Comparison of ENCODE assay signal across 1 cellular context in genomic region chr10:13414855-13415254, GRCh38.
TF ChIP-seq lines count a peak whose summit lies in the region.

No MANE protein-coding gene starts in this region.

TF ChIP-seq in HepG2, 621 proteins besides CTCF, POLR2A, EP300 and RAD21 (continued from another document and continues in another):
- TF ChIP-seq MAZ (IDR thresholded peaks at IDR 0.05; ENCODE audit: borderline replicate concordance, low read depth, low read length) (no peak), MAZ (CRISPR knock-in tag; IDR thresholded peaks at IDR 0.05; ENCODE audit: low read depth) (no peak), SETDB1 (CRISPR knock-in tag; IDR thresholded peaks at IDR 0.05; ENCODE audit: borderline replicate concordance) (no peak), TFE3 (CRISPR knock-in tag; IDR thresholded peaks at IDR 0.05) (no peak), ETV6 (CRISPR knock-in tag; conservative IDR thresholded peaks at IDR 0.05) (no peak; the same call in 1 of the 2 replicates), ZNF660 (CRISPR knock-in tag; IDR thresholded peaks at IDR 0.05; ENCODE audit: borderline replicate concordance, low read depth) (no peak), SKI (IDR thresholded peaks at IDR 0.05; ENCODE audit: partially characterized antibody) (no peak), ZNF790 (CRISPR knock-in tag; IDR thresholded peaks at IDR 0.05; ENCODE audit: borderline replicate concordance) (no peak), CREM (IDR thresholded peaks at IDR 0.05) (peak; percentile 35; the same call in 1 of the 2 replicates), CREM (CRISPR knock-in tag; IDR thresholded peaks at IDR 0.05) (no peak), ZNF260 (CRISPR knock-in tag; IDR thresholded peaks at IDR 0.05; ENCODE audit: borderline replicate concordance, low read depth) (no peak), IRF2 (CRISPR knock-in tag; IDR thresholded peaks at IDR 0.05) (no peak; the same call in 1 of the 2 replicates), ZNF317 (CRISPR knock-in tag; IDR thresholded peaks at IDR 0.05) (no peak), NCOA5 (CRISPR knock-in tag; IDR thresholded peaks at IDR 0.05) (no peak), ZBTB21 (CRISPR knock-in tag; IDR thresholded peaks at IDR 0.05) (no peak), PRMT3 (CRISPR knock-in tag; IDR thresholded peaks at IDR 0.05; ENCODE audit: borderline replicate concordance, low read depth) (no peak), ZNF564 (CRISPR knock-in tag; IDR thresholded peaks at IDR 0.05) (no peak), ZNF292 (CRISPR knock-in tag; IDR thresholded peaks at IDR 0.05; ENCODE audit: borderline replicate concordance, low read depth) (no peak), ZNF615 (CRISPR knock-in tag; IDR thresholded peaks at IDR 0.05; ENCODE audit: borderline replicate concordance) (no peak), ZNF468 (CRISPR knock-in tag; IDR thresholded peaks at IDR 0.05) (no peak), ARID2 (CRISPR knock-in tag; IDR thresholded peaks at IDR 0.05; ENCODE audit: borderline replicate concordance) (no peak), ZNF784 (CRISPR knock-in tag; IDR thresholded peaks at IDR 0.05; ENCODE audit: borderline replicate concordance) (no peak), CENPT (CRISPR knock-in tag; IDR thresholded peaks at IDR 0.05; ENCODE audit: low read depth) (no peak), ZBTB26 (CRISPR knock-in tag; IDR thresholded peaks at IDR 0.05; ENCODE audit: borderline replicate concordance) (no peak), ZBTB34 (CRISPR knock-in tag; IDR thresholded peaks at IDR 0.05) (no peak), ATF7-NPFF (CRISPR knock-in tag; IDR thresholded peaks at IDR 0.05; ENCODE audit: low read depth) (no peak), ZNF775 (CRISPR knock-in tag; IDR thresholded peaks at IDR 0.05; ENCODE audit: borderline replicate concordance) (no peak), FOXA1 (IDR thresholded peaks at IDR 0.05) (no peak), FOXA1 (CRISPR knock-in tag; IDR thresholded peaks at IDR 0.05) (no peak; the same call in 1 of the 2 replicates), ZSCAN12 (CRISPR knock-in tag; IDR thresholded peaks at IDR 0.05) (no peak), NFRKB (IDR thresholded peaks at IDR 0.05) (no peak), ARNT (IDR thresholded peaks at IDR 0.05) (no peak), SYNCRIP (IDR thresholded peaks at IDR 0.05; ENCODE audit: insufficient read depth, low read depth, low read length) (no peak), TCF7L2 (IDR thresholded peaks at IDR 0.05; ENCODE audit: low read depth, low read length) (no peak), GTF2F1 (IDR thresholded peaks at IDR 0.05; ENCODE audit: low read length) (no peak), SNRNP70 (IDR thresholded peaks at IDR 0.05; ENCODE audit: low read depth, low read length) (no peak), ZNF781 (CRISPR knock-in tag; IDR thresholded peaks at IDR 0.05; ENCODE audit: borderline replicate concordance, not compliant biosample characterization) (no peak), GABPB1 (CRISPR knock-in tag; IDR thresholded peaks at IDR 0.05) (peak; percentile 31; the same call in 1 of the 2 replicates), ZBED4 (CRISPR knock-in tag; IDR thresholded peaks at IDR 0.05; ENCODE audit: borderline replicate concordance) (no peak), HES4 (CRISPR knock-in tag; IDR thresholded peaks at IDR 0.05; ENCODE audit: borderline replicate concordance) (no peak), ZNF547 (CRISPR knock-in tag; IDR thresholded peaks at IDR 0.05) (no peak), CBFB (CRISPR knock-in tag; IDR thresholded peaks at IDR 0.05) (no peak), RXRA (CRISPR knock-in tag; IDR thresholded peaks at IDR 0.05) (no peak; the same call in 1 of the 2 replicates), ZNF678 (CRISPR knock-in tag; IDR thresholded peaks at IDR 0.05) (no peak), SMYD3 (CRISPR knock-in tag; IDR thresholded peaks at IDR 0.05) (no peak), MYNN (CRISPR knock-in tag; IDR thresholded peaks at IDR 0.05; ENCODE audit: low read depth) (no peak), ZUFSP (CRISPR knock-in tag; IDR thresholded peaks at IDR 0.05; ENCODE audit: borderline replicate concordance) (no peak), ZBTB8A (CRISPR knock-in tag; IDR thresholded peaks at IDR 0.05; ENCODE audit: borderline replicate concordance, low read depth) (no peak)
- TF ChIP-seq, protein P1, sequence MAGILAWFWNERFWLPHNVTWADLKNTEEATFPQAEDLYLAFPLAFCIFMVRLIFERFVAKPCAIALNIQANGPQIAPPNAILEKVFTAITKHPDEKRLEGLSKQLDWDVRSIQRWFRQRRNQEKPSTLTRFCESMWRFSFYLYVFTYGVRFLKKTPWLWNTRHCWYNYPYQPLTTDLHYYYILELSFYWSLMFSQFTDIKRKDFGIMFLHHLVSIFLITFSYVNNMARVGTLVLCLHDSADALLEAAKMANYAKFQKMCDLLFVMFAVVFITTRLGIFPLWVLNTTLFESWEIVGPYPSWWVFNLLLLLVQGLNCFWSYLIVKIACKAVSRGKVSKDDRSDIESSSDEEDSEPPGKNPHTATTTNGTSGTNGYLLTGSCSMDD (CRISPR knock-in tag; IDR thresholded peaks at IDR 0.05) = no peak
- TF ChIP-seq, protein P2, sequence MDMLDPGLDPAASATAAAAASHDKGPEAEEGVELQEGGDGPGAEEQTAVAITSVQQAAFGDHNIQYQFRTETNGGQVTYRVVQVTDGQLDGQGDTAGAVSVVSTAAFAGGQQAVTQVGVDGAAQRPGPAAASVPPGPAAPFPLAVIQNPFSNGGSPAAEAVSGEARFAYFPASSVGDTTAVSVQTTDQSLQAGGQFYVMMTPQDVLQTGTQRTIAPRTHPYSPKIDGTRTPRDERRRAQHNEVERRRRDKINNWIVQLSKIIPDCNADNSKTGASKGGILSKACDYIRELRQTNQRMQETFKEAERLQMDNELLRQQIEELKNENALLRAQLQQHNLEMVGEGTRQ (IDR thresholded peaks at IDR 0.05; ENCODE audit: low read depth, low read length) = no peak
- TF ChIP-seq, protein P2 (CRISPR knock-in tag; IDR thresholded peaks at IDR 0.05; ENCODE audit: borderline replicate concordance) = no peak
- TF ChIP-seq, protein P3, sequence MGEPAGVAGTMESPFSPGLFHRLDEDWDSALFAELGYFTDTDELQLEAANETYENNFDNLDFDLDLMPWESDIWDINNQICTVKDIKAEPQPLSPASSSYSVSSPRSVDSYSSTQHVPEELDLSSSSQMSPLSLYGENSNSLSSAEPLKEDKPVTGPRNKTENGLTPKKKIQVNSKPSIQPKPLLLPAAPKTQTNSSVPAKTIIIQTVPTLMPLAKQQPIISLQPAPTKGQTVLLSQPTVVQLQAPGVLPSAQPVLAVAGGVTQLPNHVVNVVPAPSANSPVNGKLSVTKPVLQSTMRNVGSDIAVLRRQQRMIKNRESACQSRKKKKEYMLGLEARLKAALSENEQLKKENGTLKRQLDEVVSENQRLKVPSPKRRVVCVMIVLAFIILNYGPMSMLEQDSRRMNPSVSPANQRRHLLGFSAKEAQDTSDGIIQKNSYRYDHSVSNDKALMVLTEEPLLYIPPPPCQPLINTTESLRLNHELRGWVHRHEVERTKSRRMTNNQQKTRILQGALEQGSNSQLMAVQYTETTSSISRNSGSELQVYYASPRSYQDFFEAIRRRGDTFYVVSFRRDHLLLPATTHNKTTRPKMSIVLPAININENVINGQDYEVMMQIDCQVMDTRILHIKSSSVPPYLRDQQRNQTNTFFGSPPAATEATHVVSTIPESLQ (CRISPR knock-in tag; conservative IDR thresholded peaks at IDR 0.05) = no peak
- TF ChIP-seq, protein P4, sequence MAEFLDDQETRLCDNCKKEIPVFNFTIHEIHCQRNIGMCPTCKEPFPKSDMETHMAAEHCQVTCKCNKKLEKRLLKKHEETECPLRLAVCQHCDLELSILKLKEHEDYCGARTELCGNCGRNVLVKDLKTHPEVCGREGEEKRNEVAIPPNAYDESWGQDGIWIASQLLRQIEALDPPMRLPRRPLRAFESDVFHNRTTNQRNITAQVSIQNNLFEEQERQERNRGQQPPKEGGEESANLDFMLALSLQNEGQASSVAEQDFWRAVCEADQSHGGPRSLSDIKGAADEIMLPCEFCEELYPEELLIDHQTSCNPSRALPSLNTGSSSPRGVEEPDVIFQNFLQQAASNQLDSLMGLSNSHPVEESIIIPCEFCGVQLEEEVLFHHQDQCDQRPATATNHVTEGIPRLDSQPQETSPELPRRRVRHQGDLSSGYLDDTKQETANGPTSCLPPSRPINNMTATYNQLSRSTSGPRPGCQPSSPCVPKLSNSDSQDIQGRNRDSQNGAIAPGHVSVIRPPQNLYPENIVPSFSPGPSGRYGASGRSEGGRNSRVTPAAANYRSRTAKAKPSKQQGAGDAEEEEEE (CRISPR knock-in tag; IDR thresholded peaks at IDR 0.05; ENCODE audit: borderline replicate concordance) = no peak
